Comparison of ENCODE assay signal across 11 cellular contexts in the genomic region with DNA sequence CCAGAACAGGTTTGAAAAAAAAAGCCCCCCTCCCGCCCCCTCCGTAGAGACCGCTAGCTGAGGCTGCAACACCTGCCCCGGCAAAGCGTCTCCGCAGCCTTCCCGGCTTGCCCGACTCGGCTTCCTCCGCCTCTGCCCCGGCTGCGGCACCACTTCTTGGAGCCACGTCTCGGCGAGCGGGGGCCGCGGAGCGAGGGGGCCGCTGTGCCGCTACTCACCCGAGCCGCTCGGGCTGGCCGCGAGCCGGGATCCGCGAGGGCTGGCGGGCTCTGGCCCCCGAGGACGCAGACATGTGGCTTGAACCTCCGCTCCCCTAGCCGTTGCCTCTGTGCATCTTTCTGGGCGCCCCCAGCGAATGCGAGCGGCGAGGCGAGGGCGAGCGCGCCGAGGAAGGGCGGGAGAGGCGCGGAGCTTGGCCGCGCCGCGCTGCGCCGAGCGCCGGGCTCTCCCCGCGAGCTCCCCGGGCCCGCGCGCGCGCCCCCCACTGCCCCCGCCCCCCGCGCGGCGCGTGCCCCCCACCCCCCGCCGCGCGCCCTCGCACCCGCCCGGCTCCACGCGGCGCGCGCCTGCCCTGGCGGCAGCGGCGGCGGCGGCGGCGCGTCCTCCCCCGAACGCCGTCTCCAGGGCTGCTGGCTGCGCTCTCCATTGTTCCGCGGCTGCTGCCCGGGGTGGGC.
DNase-seq lines count a peak whose midpoint lies in the region; ATAC-seq and TF ChIP-seq lines count a peak whose summit lies in the region.
"Had no signal": no experiment of that assay in that cellular context is flagged by ENCODE, and none has a peak within 500 bp of the region (broad histone marks: within the 10 kb centered on the region; RNA-seq: fewer than 3 reads in every experiment).

No MANE protein-coding gene starts in this region.

- H3K4me3 ChIP-seq in cardiac muscle cell (peak overlapping the region; percentile 50), astrocyte of the cerebellum (ENCODE audit: low read depth, low read length) (peak overlapping the region; percentile 49), uterus (peak overlapping the region; percentile 3 to 33)
- H3K4me3 ChIP-seq: left lung had no signal

- ATAC-seq in left ventricle myocardium superior = no peak
- ATAC-seq in HG03095 (IDR thresholded peaks at IDR 0.05; ENCODE audit: unreplicated experiment) = no peak
- ATAC-seq in HG03457 (IDR thresholded peaks at IDR 0.05; ENCODE audit: unreplicated experiment) = no peak
- ATAC-seq: left lung had no signal

- peak; percentile 5 to 40 for DNase-seq in cardiac muscle cell (ENCODE audit: low read depth in 1 of 2, low spot score in 1 of 2)
- DNase-seq in left ventricle myocardium superior = no peak
- no peak for DNase-seq in astrocyte of the cerebellum (ENCODE audit: low read depth)
- peak; percentile 75 for DNase-seq in midbrain (lab: John Stamatoyannopoulos, UW)
- no peak for DNase-seq in uterus
- DNase-seq in NCI-H446 treated with DMSO at 0.1 percent for 48 hours (lab: John Stamatoyannopoulos, UW) = no peak
- DNase-seq: Caco-2 had no signal

- H3K36me3 ChIP-seq in cardiac muscle cell (no peaks in the 10 kb centered on the region), uterus (no peaks in the 10 kb centered on the region)
- H3K36me3 ChIP-seq: left lung had no signal

- no peak for TF ChIP-seq POLR2A in uterus (IDR thresholded peaks at IDR 0.05)

- intact Hi-C loops in left ventricle myocardium superior (cut with micrococcal nuclease) = no loop called here
- intact Hi-C loops in uterus (cut with DNase I; ENCODE audit: low total_unique reads) = no loop called here

- H3K4me1 ChIP-seq in cardiac muscle cell (ENCODE audit: low read depth) (peaks cover 12% of the 10 kb centered on the region), uterus (peaks cover 0 to 4% of the 10 kb centered on the region in 2 donors)
- H3K4me1 ChIP-seq: Caco-2 had no signal

- H3K27me3 ChIP-seq in cardiac muscle cell (peaks cover 75% of the 10 kb centered on the region), uterus (peaks cover 0 to 15% of the 10 kb centered on the region in 2 donors)

- TF ChIP-seq CTCF in cardiac muscle cell (IDR thresholded peaks at IDR 0.05; ENCODE audit: low read depth, low read length) = no peak
- no peak for TF ChIP-seq CTCF in astrocyte of the cerebellum (IDR thresholded peaks at IDR 0.05; ENCODE audit: low read depth, low read length, missing control alignments)
- TF ChIP-seq CTCF in uterus (IDR thresholded peaks at IDR 0.05) = no peak

- no peaks in the 10 kb centered on the region for H3K9me3 ChIP-seq in cardiac muscle cell (ENCODE audit: low read depth)
- no peaks in the 10 kb centered on the region for H3K9me3 ChIP-seq in uterus
- H3K9me3 ChIP-seq: body of pancreas, Caco-2, left lung had no signal

- H3K27ac ChIP-seq in cardiac muscle cell (no peak overlapping the region), uterus (no peak overlapping the region)
- H3K27ac ChIP-seq: body of pancreas, left lung had no signal

- in situ Hi-C loops in astrocyte of the cerebellum (cut with HindIII; ENCODE audit: low sequenced_read_pairs) = no loop called here

Comparison
In these comparisons a context has a peak if more than half of its experiments do, and no peak if none do; other contexts are left out.
1. DNase-seq: peak in cardiac muscle cell (2 of 2) and midbrain (single experiment); none in left ventricle myocardium superior (single experiment), astrocyte of the cerebellum (single experiment), uterus (0 of 2) and NCI-H446 treated with DMSO at 0.1 percent for 48 hours (single experiment).
2. Peak in every context shown above with its lines, with median percentiles within 50 percentile points of each other: H3K4me3 ChIP-seq.